Comparison of ENCODE assay signal across 8 cellular contexts in genomic region chr14:85535916-85536834, GRCh38. TPM values are rescaled to one million over a fixed set of nuclear protein-coding genes. Genes with fewer than 3 reads are reported as not detected.
DNase-seq lines count a peak whose midpoint lies in the region; ATAC-seq and TF ChIP-seq lines count a peak whose summit lies in the region.

No MANE protein-coding gene starts in this region.

- H3K36me3 ChIP-seq in breast epithelium, result no peaks in the 10 kb centered on the region
- H3K36me3 ChIP-seq in right lobe of liver, result no peaks in the 10 kb centered on the region

- H3K4me1 ChIP-seq in breast epithelium (no peaks in the 10 kb centered on the region), right lobe of liver (peaks cover 0 to 5% (median 0%) of the 10 kb centered on the region in 4 donors)

- intact Hi-C loops in breast epithelium (cut with DNase I; ENCODE audit: low total_unique reads) (no loop called here), right lobe of liver (cut with DNase I) (no loop called here)
- intact Hi-C loops in activated CD4-positive, alpha-beta T cell treated with anti-CD3 and anti-CD28 coated beads, Interleukin-2, amount 10 ng/mL, durations not matched to agents 24 days and 14 days (cut with micrococcal nuclease), result no loop called here

- no peaks in the 10 kb centered on the region for H3K9me3 Mint-ChIP-seq in activated CD4-positive, alpha-beta T cell treated with anti-CD3 and anti-CD28 coated beads, Interleukin-2, amount 10 ng/mL, durations not matched to agents 24 days and 14 days

- ATAC-seq in right lobe of liver (peak; percentile 52 to 76 (median 64)), HG02571 (IDR thresholded peaks at IDR 0.05; ENCODE audit: unreplicated experiment) (no peak)

- no peak overlapping the region for H3K27ac Mint-ChIP-seq in activated CD4-positive, alpha-beta T cell treated with anti-CD3 and anti-CD28 coated beads, Interleukin-2, amount 10 ng/mL, durations not matched to agents 24 days and 14 days

- peak; percentile 24 for TF ChIP-seq CTCF in AG04449 (IDR thresholded peaks at IDR 0.05; ENCODE audit: insufficient read depth, low read length, missing control alignments)
- TF ChIP-seq CTCF in LNCAP (IDR thresholded peaks at IDR 0.05), result peak; percentile 64
- peak in 1 of 3 donors; percentile 30 for TF ChIP-seq CTCF in breast epithelium (IDR thresholded peaks at IDR 0.05)
- TF ChIP-seq CTCF in right lobe of liver (IDR thresholded peaks at IDR 0.05), result peak; percentile 35 to 53 (median 44)

- H3K27me3 ChIP-seq in breast epithelium (peaks cover 0 to 33% of the 10 kb centered on the region in 2 donors), right lobe of liver (peaks cover 0 to 5% of the 10 kb centered on the region in 2 donors)

- H3K27ac ChIP-seq in breast epithelium, result peak overlapping the region in 1 of 2 donors; percentile 49
- no peak overlapping the region for H3K27ac ChIP-seq in right lobe of liver

- no peak for TF ChIP-seq POLR2A in breast epithelium (IDR thresholded peaks at IDR 0.05)
- no peak for TF ChIP-seq POLR2A in right lobe of liver (IDR thresholded peaks at IDR 0.05)

- H3K4me1 Mint-ChIP-seq in activated CD4-positive, alpha-beta T cell treated with anti-CD3 and anti-CD28 coated beads, Interleukin-2, amount 10 ng/mL, durations not matched to agents 24 days and 14 days, result peaks cover 7% of the 10 kb centered on the region

- CTCF ChIA-PET in AG04449 (lab: Yijun Ruan, JAX), result interaction anchor here (0.6 to 2.7 kb wide), 15 partner anchors 9 to 498 kb away, joined by 3 to 21 read pairs (median 4); no protein-coding TSS in a partner anchor

- DNase-seq in AG04449 (ENCODE audit: low read depth, low spot score) (no peak), breast epithelium (ENCODE audit: low spot score in 2 of 2) (no peak), right lobe of liver (no peak), germinal center (ENCODE audit: low spot score) (no peak), NOMO-1 treated with DMSO at 0.1 percent for 48 hours (lab: John Stamatoyannopoulos, UW; ENCODE audit: unreplicated experiment) (no peak)
- DNase-seq in activated CD4-positive, alpha-beta T cell treated with anti-CD3 and anti-CD28 coated beads, Interleukin-2, amount 10 ng/mL, durations not matched to agents 24 days and 14 days, result no peak

- 18% methylated on average over 8 of the region's 8 CpGs for WGBS in right lobe of liver (ENCODE audit: insufficient coverage, low coverage, low lambda C conversion rate, missing lambda C conversion rate)

- no peaks in the 10 kb centered on the region for H3K9me3 ChIP-seq in breast epithelium
- no peaks in the 10 kb centered on the region for H3K9me3 ChIP-seq in right lobe of liver

- POLR2A ChIA-PET in AG04449 (lab: Yijun Ruan, JAX), result interaction anchor here (1.4 kb wide), 1 partner anchor 222 kb away, joined by 3 read pairs; no protein-coding TSS in a partner anchor

- peak overlapping the region; percentile 31 for H3K4me3 ChIP-seq in AG04449 (ENCODE audit: low read depth, low read length)
- H3K4me3 ChIP-seq in breast epithelium, result peak overlapping the region; percentile 1 to 30 (median 7)
- H3K4me3 ChIP-seq in right lobe of liver, result peak overlapping the region in 1 of 3 donors; percentile 7

- H3K36me3 Mint-ChIP-seq in activated CD4-positive, alpha-beta T cell treated with anti-CD3 and anti-CD28 coated beads, Interleukin-2, amount 10 ng/mL, durations not matched to agents 24 days and 14 days (ENCODE audit: low read depth), result peaks cover 3% of the 10 kb centered on the region

- peaks cover 43% of the 10 kb centered on the region for H3K27me3 Mint-ChIP-seq in activated CD4-positive, alpha-beta T cell treated with anti-CD3 and anti-CD28 coated beads, Interleukin-2, amount 10 ng/mL, durations not matched to agents 24 days and 14 days

- no peak overlapping the region for H3K4me3 Mint-ChIP-seq in activated CD4-positive, alpha-beta T cell treated with anti-CD3 and anti-CD28 coated beads, Interleukin-2, amount 10 ng/mL, durations not matched to agents 24 days and 14 days

RNA-seq across cellular contexts. Expression of gene FLRT2, which starts 6.2 kb away (rescaled TPM):
- total RNA-seq in breast epithelium, result 10 to 100 TPM in 2 of 3 donors, 1 to 10 TPM in 1; 5.2 to 12.6 (median 10.5) TPM
- 1 to 10 TPM in 5 of 6 experiments, under 1 TPM in 1; 0.12 to 4.1 (median 2.0) TPM for total RNA-seq in right lobe of liver
- total RNA-seq in activated CD4-positive, alpha-beta T cell treated with anti-CD3 and anti-CD28 coated beads, Interleukin-2, amount 10 ng/mL, durations not matched to agents 24 days and 14 days, result not detected in 2 replicates
